8 cellular contexts compared by ENCODE assay signal in the genomic region with DNA sequence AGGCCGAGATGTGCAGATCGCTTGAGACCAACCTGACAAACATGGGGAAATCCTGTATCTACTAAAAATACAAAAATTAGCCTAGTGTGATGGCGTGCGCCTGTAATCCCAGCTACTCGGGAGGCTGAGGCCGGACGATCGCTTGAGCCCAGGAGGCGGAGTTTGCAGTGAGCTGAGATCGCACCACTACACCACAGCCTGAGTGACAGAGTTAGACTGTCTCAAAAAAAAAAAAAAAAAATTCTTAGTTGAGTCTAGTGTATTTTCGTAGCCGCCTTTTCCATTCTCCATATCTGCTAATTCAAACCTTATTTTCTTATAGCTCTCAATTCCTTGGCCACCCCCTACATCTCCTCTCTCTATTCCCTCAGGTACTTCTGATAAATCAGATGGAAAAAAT. TPM values are rescaled to one million over a fixed set of nuclear protein-coding genes. Genes with fewer than 3 reads are reported as not detected.
DNase-seq lines count a peak whose midpoint lies in the region; ATAC-seq and TF ChIP-seq lines count a peak whose summit lies in the region.

No MANE protein-coding gene starts in this region.

- no peak overlapping the region for H3K14ac ChIP-seq in IMR-90 (replicated peaks; ENCODE audit: low read depth, low read length)

- H3K23ac ChIP-seq in IMR-90 (ENCODE audit: low read depth, low read length), result peak overlapping the region; percentile 63

- peak; percentile 8; the same call in 1 of the 2 replicates for TF ChIP-seq POLR2A in IMR-90 (IDR thresholded peaks at IDR 0.05; ENCODE audit: low read depth, low read length)

- H3K27ac Mint-ChIP-seq in activated CD8-positive, alpha-beta T cell treated with anti-CD3 and anti-CD28 coated beads for 36 hours, result peak overlapping the region; percentile 99
- H3K27ac Mint-ChIP-seq in osteocyte (ENCODE audit: unreplicated experiment), result peak overlapping the region; percentile 97

- peak overlapping the region; percentile 96 for H3K4me3 Mint-ChIP-seq in activated CD8-positive, alpha-beta T cell treated with anti-CD3 and anti-CD28 coated beads for 36 hours
- H3K4me3 Mint-ChIP-seq in osteocyte (ENCODE audit: unreplicated experiment), result peak overlapping the region; percentile 98

- peaks cover 64% of the 10 kb centered on the region for H4K20me1 ChIP-seq in IMR-90 (ENCODE audit: insufficient read depth, low read length)

- CTCF ChIA-PET in IMR-90 (lab: Yijun Ruan, JAX), result no interaction called here
- CTCF ChIA-PET in activated CD8-positive, alpha-beta T cell treated with anti-CD3 and anti-CD28 coated beads for 36 hours (lab: Charles Lee), result interaction anchor here (0.8 to 1.9 kb wide), 3 partner anchors 8 to 144 kb away, joined by 4 to 8 read pairs (median 4); no protein-coding TSS in a partner anchor

- no peak overlapping the region for H2BK15ac ChIP-seq in IMR-90 (ENCODE audit: low read depth, low read length)

- ATAC-seq in IMR-90 (ENCODE audit: low read depth), result no peak
- peak; percentile 12 for ATAC-seq in activated CD8-positive, alpha-beta T cell treated with anti-CD3 and anti-CD28 coated beads for 36 hours
- ATAC-seq in HG03354 (IDR thresholded peaks at IDR 0.05; ENCODE audit: poor library complexity, severe bottlenecking, unreplicated experiment), result no peak
- ATAC-seq in GM21786 (IDR thresholded peaks at IDR 0.05; ENCODE audit: unreplicated experiment), result no peak
- ATAC-seq in HG03565 (IDR thresholded peaks at IDR 0.05; ENCODE audit: unreplicated experiment), result no peak

- H3K36me3 ChIP-seq in IMR-90 (ENCODE audit: control insufficient read depth, insufficient read depth, low read length) (peaks cover 4% of the 10 kb centered on the region), esophagus (ENCODE audit: control insufficient read depth in 2 of 2, insufficient read depth in 2 of 2, low read length in 1 of 2) (no peaks in the 10 kb centered on the region)

- H3K4me2 ChIP-seq in IMR-90 (ENCODE audit: low read depth, low read length), result peak overlapping the region; percentile 82

- no peak overlapping the region for H2BK20ac ChIP-seq in IMR-90 (ENCODE audit: low read depth, low read length)

- WGBS in IMR-90 (ENCODE audit: extremely low coverage in 2 of 2, insufficient read length in 1 of 2), 2 experiments, result 20% methylated on average over 1 of the region's 12 CpGs; no CpG with 5 or more reads in 1 of the 2 experiments
- WGBS in esophagus, 2 donors, result 13 to 14% methylated on average over 12 of the region's 12 CpGs

- no peak for TF ChIP-seq RAD21 in IMR-90 (IDR thresholded peaks at IDR 0.05; ENCODE audit: low read length)

- POLR2A ChIA-PET in IMR-90 (lab: Charles Lee; ENCODE audit: unreplicated experiment), result interaction anchor here (0.6 kb wide), 1 partner anchor 8 kb away, joined by 3 read pairs; no protein-coding TSS in a partner anchor
- POLR2A ChIA-PET in activated CD8-positive, alpha-beta T cell treated with anti-CD3 and anti-CD28 coated beads for 36 hours (lab: Charles Lee), result interaction anchor here (1.3 to 6.2 kb wide), 5 partner anchors 10 to 544 kb away, joined by 3 to 76 read pairs (median 21); partner anchors contain the start of genes PAICS, PPAT and REST

- H3K9me3 Mint-ChIP-seq in activated CD8-positive, alpha-beta T cell treated with anti-CD3 and anti-CD28 coated beads for 36 hours, result no peaks in the 10 kb centered on the region
- no peaks in the 10 kb centered on the region for H3K9me3 Mint-ChIP-seq in osteocyte (ENCODE audit: unreplicated experiment)

- dilution Hi-C loops in IMR-90 (cut with HindIII; ENCODE audit: low sequenced_read_pairs, unreplicated experiment), result no loop called here

- 0 out of 2 replicates have a peak overlapping the region, but pooled peaks have one; percentile 15 for H2AK5ac ChIP-seq in IMR-90 (ENCODE audit: low read depth, low read length)

- intact Hi-C loops in IMR-90 (cut with micrococcal nuclease), result loop anchor here (5.0 kb wide), 1 partner anchor 123 kb away; no protein-coding TSS in a partner anchor
- intact Hi-C loops in activated CD8-positive, alpha-beta T cell treated with anti-CD3 and anti-CD28 coated beads for 36 hours (cut with micrococcal nuclease), result loop anchor here (5.0 kb wide), 1 partner anchor 72 kb away; the partner anchor contains the start of gene REST

- no peaks in the 10 kb centered on the region for H3K4me1 ChIP-seq in IMR-90 (ENCODE audit: control insufficient read depth, insufficient read depth, low read length)
- H3K4me1 ChIP-seq in esophagus (ENCODE audit: control insufficient read depth in 2 of 2, insufficient read depth in 2 of 2, low read length in 1 of 2), result peaks cover 2 to 9% of the 10 kb centered on the region in 2 donors

- H4K5ac ChIP-seq in IMR-90 (ENCODE audit: low read depth, low read length), result no peak overlapping the region

- in situ Hi-C loops in ACHN (cut with HindIII; ENCODE audit: low pct_ligation_motif_present, low pct_unique_long_range_greater_than_20kb, low sequenced_read_pairs) (no loop called here), IMR-90 (cut with MboI; ENCODE audit: low sequenced_read_pairs) (no loop called here)

- H3K4me3 ChIP-seq in IMR-90 (ENCODE audit: insufficient read depth, low read depth, low read length), result peak overlapping the region; percentile 83
- H3K4me3 ChIP-seq in esophagus (ENCODE audit: low read depth in 1 of 2, low read length in 2 of 2), result peak overlapping the region; percentile 95 to 96

- H3K27ac ChIP-seq in IMR-90 (ENCODE audit: insufficient read depth, low read length) (0 out of 2 replicates have a peak overlapping the region, but pooled peaks have one; percentile 3), esophagus (ENCODE audit: low read depth in 2 of 2, low read length in 1 of 2) (no peak overlapping the region)

- peak; percentile 39 for DNase-seq in ACHN
- peak; percentile 19 for DNase-seq in IMR-90
- peak; percentile 80 for DNase-seq in activated CD8-positive, alpha-beta T cell treated with anti-CD3 and anti-CD28 coated beads for 36 hours
- no peak for DNase-seq in osteocyte (ENCODE audit: extremely low spot score, unreplicated experiment)

- H2AK9ac ChIP-seq in IMR-90 (replicated peaks; ENCODE audit: low read depth, low read length, poor library complexity), result no peak overlapping the region

- peaks cover 61% of the 10 kb centered on the region for H3K36me3 Mint-ChIP-seq in activated CD8-positive, alpha-beta T cell treated with anti-CD3 and anti-CD28 coated beads for 36 hours (ENCODE audit: low read depth)
- H3K36me3 Mint-ChIP-seq in osteocyte (ENCODE audit: unreplicated experiment), result peaks cover 4% of the 10 kb centered on the region

- H2AFZ ChIP-seq in IMR-90 (replicated peaks; ENCODE audit: low read length, poor library complexity), result no peak overlapping the region

- no peak overlapping the region for H3K4ac ChIP-seq in IMR-90 (ENCODE audit: low read depth, low read length)

- peaks cover 41% of the 10 kb centered on the region for H3K4me1 Mint-ChIP-seq in activated CD8-positive, alpha-beta T cell treated with anti-CD3 and anti-CD28 coated beads for 36 hours (ENCODE audit: low read depth)
- H3K4me1 Mint-ChIP-seq in osteocyte (ENCODE audit: unreplicated experiment), result peaks cover 48% of the 10 kb centered on the region

- BruUV-seq in IMR-90 (replicated peaks; lab: Mats Ljungman, UMichigan), result no TSS peak

- no peak overlapping the region for H3K56ac ChIP-seq in IMR-90 (ENCODE audit: extremely low read depth, insufficient read depth, low read length)

- no peak overlapping the region for H2BK5ac ChIP-seq in IMR-90 (ENCODE audit: low read depth, low read length, poor library complexity, severe bottlenecking)

- H3K79me1 ChIP-seq in IMR-90 (ENCODE audit: low read depth in 1 of 2, low read length in 2 of 2), result peaks cover 3 to 32% of the 10 kb centered on the region in 2 experiments; a peak in 3 of 4 replicates

- TF ChIP-seq CTCF in IMR-90 (conservative IDR thresholded peaks at IDR 0.05; ENCODE audit: low read depth, low read length) (no peak), osteocyte (IDR thresholded peaks at IDR 0.05) (no peak)
- no peak for TF ChIP-seq CTCF in activated CD8-positive, alpha-beta T cell treated with anti-CD3 and anti-CD28 coated beads for 36 hours (IDR thresholded peaks at IDR 0.05)

- H3K27me3 ChIP-seq in IMR-90 (ENCODE audit: control insufficient read depth, insufficient read depth, low read length) (no peaks in the 10 kb centered on the region), esophagus (ENCODE audit: control insufficient read depth in 1 of 2, insufficient read depth in 2 of 2, low read length in 2 of 2) (no peaks in the 10 kb centered on the region)

- H3K18ac ChIP-seq in IMR-90 (ENCODE audit: low read depth, low read length), result no peak overlapping the region

- H3K9me1 ChIP-seq in IMR-90 (ENCODE audit: insufficient read depth, low read length), result no peaks in the 10 kb centered on the region; the same call in none of the 2 replicates

- no peak overlapping the region for H2BK120ac ChIP-seq in IMR-90 (ENCODE audit: low read depth, low read length)

- H3K9me3 ChIP-seq in IMR-90 (ENCODE audit: control insufficient read depth, insufficient read depth, low read length), result no peaks in the 10 kb centered on the region
- H3K9me3 ChIP-seq in esophagus (ENCODE audit: control insufficient read depth in 2 of 2, insufficient read depth in 1 of 2, low read depth in 1 of 2, low read length in 1 of 2), result no peaks in the 10 kb centered on the region

- H3K9ac ChIP-seq in IMR-90 (ENCODE audit: low read depth, low read length), result peak overlapping the region; percentile 98

- 0 out of 4 replicates have a peak overlapping the region, but pooled peaks of 1 of the 2 experiments have one; percentile 93 for H4K8ac ChIP-seq in IMR-90 (ENCODE audit: low read depth in 2 of 2, low read length in 2 of 2)

- no peak overlapping the region for H4K91ac ChIP-seq in IMR-90 (ENCODE audit: insufficient read depth, low read depth, low read length)

- H3K27me3 Mint-ChIP-seq in activated CD8-positive, alpha-beta T cell treated with anti-CD3 and anti-CD28 coated beads for 36 hours, result no peaks in the 10 kb centered on the region
- H3K27me3 Mint-ChIP-seq in osteocyte (ENCODE audit: unreplicated experiment), result no peaks in the 10 kb centered on the region

TF ChIP-seq in IMR-90, 13 proteins besides CTCF, POLR2A, EP300 and RAD21 (continues in another document):
- TF ChIP-seq MAFK (IDR thresholded peaks at IDR 0.05; ENCODE audit: low read depth, low read length), result no peak

RNA-seq across cellular contexts. Expression of gene POLR2B, which starts 1.0 kb away (rescaled TPM):
- total RNA-seq in IMR-90 (2012; rRNA removed), result 106 and 172 TPM in 2 replicates
- 62.3 and 74.0 TPM in 2 replicates for polyA plus RNA-seq in IMR-90 (2012; rRNA removed)
- polyA plus RNA-seq in IMR-90 (2012; cell fraction: cytosol; rRNA removed), result 10.9 and 13.0 TPM in 2 replicates
- polyA plus RNA-seq in IMR-90 (2012; cell fraction: nucleus; rRNA removed; ENCODE audit: low replicate concordance), result 21.0 and 96.7 TPM in 2 replicates
- 100 to 1,000 TPM; 119 TPM for total RNA-seq in activated CD8-positive, alpha-beta T cell treated with anti-CD3 and anti-CD28 coated beads for 36 hours
- polyA plus RNA-seq in esophagus, result 10 to 100 TPM; 14.5 to 28.6 TPM
- 74.2 and 79.4 TPM in 2 replicates for total RNA-seq in osteocyte

RNA-seq across cellular contexts. Expression of gene NOA1, which starts 2.3 kb away (rescaled TPM):
- total RNA-seq in IMR-90 (2012; rRNA removed) (9.7 and 10.4 TPM in 2 replicates), osteocyte (20.7 and 21.6 TPM in 2 replicates)
- polyA plus RNA-seq in IMR-90 (2012; rRNA removed) (10.8 and 12.1 TPM in 2 replicates), esophagus (10 to 100 TPM in 1 of 2 donors, 1 to 10 TPM in 1; 3.4 to 11.0 TPM)
- polyA plus RNA-seq in IMR-90 (2012; cell fraction: cytosol; rRNA removed), result 6.4 and 10.7 TPM in 2 replicates
- polyA plus RNA-seq in IMR-90 (2012; cell fraction: nucleus; rRNA removed; ENCODE audit: low replicate concordance), result 6.3 and 7.8 TPM in 2 replicates
- total RNA-seq in activated CD8-positive, alpha-beta T cell treated with anti-CD3 and anti-CD28 coated beads for 36 hours, result 10 to 100 TPM; 32.1 to 32.4 TPM
